Comparison of ENCODE assay signal across 11 cellular contexts in the genomic region with DNA sequence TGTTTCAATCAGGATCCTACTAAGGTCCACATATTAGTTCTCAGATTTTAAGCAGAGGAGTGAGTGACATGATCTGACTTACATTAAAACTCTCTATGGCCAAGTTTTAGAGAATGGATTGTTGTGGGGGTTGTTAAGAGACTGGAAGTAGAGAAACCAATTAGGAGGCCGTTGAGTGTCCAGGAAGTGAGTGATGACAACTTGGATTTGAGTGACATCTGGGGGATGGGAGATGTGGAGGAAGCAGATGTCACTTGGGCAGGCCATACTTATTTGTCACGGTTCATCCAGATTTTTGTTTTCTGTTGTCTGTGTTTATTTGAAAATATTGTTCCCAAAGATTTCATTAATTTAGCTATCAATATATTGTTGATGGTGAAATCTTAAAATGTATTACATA. TPM values are rescaled to one million over a fixed set of nuclear protein-coding genes. Genes with fewer than 3 reads are reported as not detected.
DNase-seq lines count a peak whose midpoint lies in the region; ATAC-seq and TF ChIP-seq lines count a peak whose summit lies in the region.
"Had no signal": no experiment of that assay in that cellular context is flagged by ENCODE, and none has a peak within 500 bp of the region (broad histone marks: within the 10 kb centered on the region; RNA-seq: fewer than 3 reads in every experiment).

No MANE protein-coding gene starts in this region.

- H3K36me3 Mint-ChIP-seq in IgD-negative memory B cell (peaks cover 2% of the 10 kb centered on the region), naive B cell (no peaks in the 10 kb centered on the region)
- H3K36me3 Mint-ChIP-seq in activated CD8-positive, alpha-beta T cell treated with anti-CD3 and anti-CD28 coated beads for 36 hours (ENCODE audit: low read depth): peaks cover 10% of the 10 kb centered on the region

- no peaks in the 10 kb centered on the region for H3K27me3 Mint-ChIP-seq in IgD-negative memory B cell
- no peaks in the 10 kb centered on the region for H3K27me3 Mint-ChIP-seq in activated CD8-positive, alpha-beta T cell treated with anti-CD3 and anti-CD28 coated beads for 36 hours
- no peaks in the 10 kb centered on the region for H3K27me3 Mint-ChIP-seq in naive B cell
- H3K27me3 Mint-ChIP-seq: progenitor cell of endocrine pancreas had no signal

- intact Hi-C loops in activated CD8-positive, alpha-beta T cell treated with anti-CD3 and anti-CD28 coated beads for 36 hours (cut with micrococcal nuclease): no loop called here

- TF ChIP-seq CTCF in activated CD8-positive, alpha-beta T cell treated with anti-CD3 and anti-CD28 coated beads for 36 hours (IDR thresholded peaks at IDR 0.05): no peak

- CTCF ChIA-PET in activated CD8-positive, alpha-beta T cell treated with anti-CD3 and anti-CD28 coated beads for 36 hours (lab: Charles Lee): interaction anchor here (0.9 to 2.8 kb wide), 6 partner anchors 9 to 323 kb away, joined by 3 to 12 read pairs (median 4); no protein-coding TSS in a partner anchor

- H3K4me3 Mint-ChIP-seq in IgD-negative memory B cell (peak overlapping the region in 2 of 4 donors; percentile 70 to 73), naive B cell (peak overlapping the region in 4 of 8 donors; percentile 0 to 46 (median 26))
- no peak overlapping the region for H3K4me3 Mint-ChIP-seq in activated CD8-positive, alpha-beta T cell treated with anti-CD3 and anti-CD28 coated beads for 36 hours

- H3K4me1 Mint-ChIP-seq in IgD-negative memory B cell: peaks cover 31 to 48% (median 47%) of the 10 kb centered on the region in 3 donors
- H3K4me1 Mint-ChIP-seq in activated CD8-positive, alpha-beta T cell treated with anti-CD3 and anti-CD28 coated beads for 36 hours (ENCODE audit: low read depth): peaks cover 63% of the 10 kb centered on the region
- peaks cover 47 to 83% (median 57%) of the 10 kb centered on the region in 3 donors for H3K4me1 Mint-ChIP-seq in naive B cell

- peak; percentile 69 for ATAC-seq in activated CD8-positive, alpha-beta T cell treated with anti-CD3 and anti-CD28 coated beads for 36 hours
- ATAC-seq in naive B cell (ENCODE audit: low read depth in 2 of 2) (peak; percentile 50 to 59), GM18858 (IDR thresholded peaks at IDR 0.05; ENCODE audit: unreplicated experiment) (no peak)

- H3K27ac Mint-ChIP-seq in IgD-negative memory B cell (peak overlapping the region in 2 of 3 donors; percentile 12 to 25), naive B cell (peak overlapping the region; percentile 5 to 86 (median 64))
- peak overlapping the region; percentile 77 for H3K27ac Mint-ChIP-seq in activated CD8-positive, alpha-beta T cell treated with anti-CD3 and anti-CD28 coated beads for 36 hours
- H3K27ac Mint-ChIP-seq: progenitor cell of endocrine pancreas had no signal

- no peaks in the 10 kb centered on the region for H3K9me3 Mint-ChIP-seq in IgD-negative memory B cell
- no peaks in the 10 kb centered on the region for H3K9me3 Mint-ChIP-seq in activated CD8-positive, alpha-beta T cell treated with anti-CD3 and anti-CD28 coated beads for 36 hours
- H3K9me3 Mint-ChIP-seq in naive B cell: no peaks in the 10 kb centered on the region

- DNase-seq in DMS53 (lab: John Stamatoyannopoulos, UW) (peak; percentile 85), naive B cell (no peak), glomerular visceral epithelial cell (ENCODE audit: extremely low spot score) (no peak), GM03348 (ENCODE audit: low spot score) (no peak)
- peak; percentile 15 for DNase-seq in activated CD8-positive, alpha-beta T cell treated with anti-CD3 and anti-CD28 coated beads for 36 hours
- DNase-seq: cerebellar nuclear complex, foreskin fibroblast, NCI-H1694 treated with DMSO at 0.1 percent for 48 hours had no signal

- POLR2A ChIA-PET in activated CD8-positive, alpha-beta T cell treated with anti-CD3 and anti-CD28 coated beads for 36 hours (lab: Charles Lee): interaction anchor here (0.7 kb wide), 1 partner anchor 73 kb away, joined by 3 read pairs; no protein-coding TSS in a partner anchor

RNA-seq across cellular contexts. Expression of a gene that starts 28.3 kb away (rescaled TPM):
- 300 TPM for polyA plus RNA-seq in IgD-negative memory B cell
- total RNA-seq in activated CD8-positive, alpha-beta T cell treated with anti-CD3 and anti-CD28 coated beads for 36 hours: 100 to 1,000 TPM; 149 to 154 TPM
- 100 to 1,000 TPM; 325 to 440 (median 349) TPM for polyA plus RNA-seq in naive B cell (ENCODE audit: low read depth in 6 of 6)

Comparison
In these comparisons a context has a peak if more than half of its experiments do, and no peak if none do; other contexts are left out.
1. DNase-seq: peak in DMS53 (single experiment) and activated CD8-positive, alpha-beta T cell treated with anti-CD3 and anti-CD28 coated beads for 36 hours (single experiment); none in naive B cell (single experiment), glomerular visceral epithelial cell (single experiment) and GM03348 (single experiment).
2. H3K27ac Mint-ChIP-seq: peak in every context shown above with its lines; median percentile 77 in activated CD8-positive, alpha-beta T cell treated with anti-CD3 and anti-CD28 coated beads for 36 hours; 64 in naive B cell; 18 in IgD-negative memory B cell.